8 cellular contexts compared by ENCODE assay signal in genomic region chr13:30615851-30616311, GRCh38.
DNase-seq lines count a peak whose midpoint lies in the region; ATAC-seq, FAIRE-seq and TF ChIP-seq lines count a peak whose summit lies in the region.

No MANE protein-coding gene starts in this region.

- TF ChIP-seq CTCF in retinal pigment epithelial cell (conservative IDR thresholded peaks at IDR 0.05; ENCODE audit: low read depth, low read length) = no peak

- FAIRE-seq in HTR-8/SVneo (lab: Jason Lieb, UNC) = no peak

- peak overlapping the region; percentile 97 for H3K4me3 ChIP-seq in retinal pigment epithelial cell (ENCODE audit: low read length)

- DNase-seq in NCI-H2107 treated with DMSO at 0.1 percent for 48 hours (lab: John Stamatoyannopoulos, UW; ENCODE audit: unreplicated experiment) (peak; percentile 28), NCI-H2107 (lab: John Stamatoyannopoulos, UW) (no peak), OCI-M1 (lab: John Stamatoyannopoulos, UW) (peak; percentile 58), fibroblast of gingiva (ENCODE audit: low read depth) (peak; percentile 20), retinal pigment epithelial cell (ENCODE audit: low read depth) (peak; percentile 16), HTR-8/SVneo (ENCODE audit: insufficient read length, low spot score) (no peak), NCI-H345 treated with DMSO at 0.1 percent for 48 hours (lab: John Stamatoyannopoulos, UW; ENCODE audit: unreplicated experiment) (no peak)

- ATAC-seq in GM21515 (IDR thresholded peaks at IDR 0.05; ENCODE audit: unreplicated experiment) = no peak

Comparison
In these comparisons a context has a peak if more than half of its experiments do, and no peak if none do; other contexts are left out.
1. DNase-seq: peak in NCI-H2107 treated with DMSO at 0.1 percent for 48 hours (single experiment), OCI-M1 (single experiment), fibroblast of gingiva (single experiment) and retinal pigment epithelial cell (single experiment); none in NCI-H2107 (single experiment), HTR-8/SVneo (single experiment) and NCI-H345 treated with DMSO at 0.1 percent for 48 hours (single experiment).